In the genomic region with DNA sequence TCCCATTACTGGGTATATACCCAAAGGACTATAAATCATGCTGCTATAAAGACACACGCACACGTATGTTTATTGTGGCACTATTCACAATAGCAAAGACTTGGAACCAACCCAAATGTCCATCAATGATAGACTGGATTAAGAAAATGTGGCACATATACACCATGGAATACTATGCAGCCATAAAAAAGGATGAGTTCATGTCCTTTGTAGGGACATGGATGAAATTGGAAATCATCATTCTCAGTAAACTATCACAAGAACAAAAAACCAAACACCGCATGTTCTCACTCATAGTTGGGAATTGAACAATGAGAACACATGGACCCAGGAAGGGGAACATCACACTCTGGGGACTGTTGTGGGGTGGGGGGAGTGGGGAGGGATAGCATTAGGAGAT, we compare ENCODE assay signal across 1 cellular context.
TF ChIP-seq lines count a peak whose summit lies in the region.
"Not testable (repeated sequence)": the region's sequence is repeated elsewhere in the genome, so short reads cannot be mapped to it uniquely, and the experiment has no call there.

No MANE protein-coding gene starts in this region.

- not testable (repeated sequence) for H3K9me3 ChIP-seq in HEK293 (ENCODE audit: control insufficient read depth, insufficient read depth, low read depth, low read length)

- peaks cover 0 to 66% of the 10 kb centered on the region in 2 experiments; a peak in 1 of 3 replicates for H3K36me3 ChIP-seq in HEK293 (ENCODE audit: control insufficient read depth in 2 of 2, insufficient read depth in 1 of 2, low read length in 2 of 2)

- CTCF ChIA-PET in HEK293 (lab: Yijun Ruan, JAX) = not testable (repeated sequence)

- not testable (repeated sequence) for TF ChIP-seq CTCF in HEK293 (tag by site-specific recombination; IDR thresholded peaks at IDR 0.05)

- not testable (repeated sequence) for H3K27ac ChIP-seq in HEK293 (ENCODE audit: extremely low read depth, low read depth, low read length)

- H3K4me1 ChIP-seq in HEK293 (ENCODE audit: control insufficient read depth, insufficient read depth, low read length) = not testable (repeated sequence)

- POLR2A ChIA-PET in HEK293 (lab: Yijun Ruan, JAX) = not testable (repeated sequence)

- H3K4me3 ChIP-seq in HEK293 (ENCODE audit: low read depth, low read length) = not testable (repeated sequence)

TF ChIP-seq in HEK293, 187 proteins besides CTCF, POLR2A, EP300 and RAD21:
- peak; percentile 91 for TF ChIP-seq ZNF146 (tag by site-specific recombination; IDR thresholded peaks at IDR 0.05)
